In genomic region chr7:97270280-97270679, GRCh38 we compare ENCODE assay signal across 20 cellular contexts.
A peak's percentile ranks its signal among the peaks of the same experiment; 100 is the strongest.
DNase-seq lines count a peak whose midpoint lies in the region; ATAC-seq and TF ChIP-seq lines count a peak whose summit lies in the region.
"Had no signal": no experiment of that assay in that cellular context is flagged by ENCODE, and none has a peak within 500 bp of the region (broad histone marks: within the 10 kb centered on the region; RNA-seq: fewer than 3 reads in every experiment).

No MANE protein-coding gene starts in this region.

- no peak overlapping the region for H2AFZ ChIP-seq in neural progenitor cell (replicated peaks)
- H2AFZ ChIP-seq: PC-9 had no signal

- no peak for TF ChIP-seq EP300 in tibial nerve (IDR thresholded peaks at IDR 0.05)

- H3K27ac ChIP-seq in HUES6 (ENCODE audit: low read depth, low read length) (peak overlapping the region; percentile 59), tibial nerve (peak overlapping the region in 3 of 4 donors; percentile 35 to 84 (median 82)), neural progenitor cell (no peak overlapping the region)
- H3K27ac ChIP-seq: A549; BLaER1 treated with 17β-estradiol and CSF1 and Interleukin-3, amounts not matched to agents 10 nM and 100 nM; KMS-11; PC-9; SJSA1 had no signal

- no peak overlapping the region for H3K27ac Mint-ChIP-seq in neural progenitor cell
- H3K27ac Mint-ChIP-seq: CD8-positive, alpha-beta memory T cell had no signal

- H3K27me3 ChIP-seq in HUES6 (ENCODE audit: control insufficient read depth, insufficient read depth, low read length): no peaks in the 10 kb centered on the region
- no peaks in the 10 kb centered on the region for H3K27me3 ChIP-seq in tibial nerve
- no peaks in the 10 kb centered on the region for H3K27me3 ChIP-seq in neural progenitor cell
- H3K27me3 ChIP-seq: BLaER1 treated with 17β-estradiol and CSF1 and Interleukin-3, amounts not matched to agents 10 nM and 100 nM; SJSA1 had no signal

- H3K4me3 ChIP-seq in HUES6 (ENCODE audit: low read depth, low read length) (no peak overlapping the region), choroid plexus epithelial cell (ENCODE audit: low read depth, low read length) (no peak overlapping the region), tibial nerve (no peak overlapping the region), neural progenitor cell (no peak overlapping the region)
- H3K4me3 ChIP-seq: A549; BLaER1 treated with 17β-estradiol and CSF1 and Interleukin-3, amounts not matched to agents 10 nM and 100 nM; PC-9; SJSA1 had no signal

- H3K4me1 Mint-ChIP-seq in neural progenitor cell: no peaks in the 10 kb centered on the region
- H3K4me1 Mint-ChIP-seq: CD8-positive, alpha-beta memory T cell had no signal

- H4K20me1 ChIP-seq in neural progenitor cell (ENCODE audit: low read depth): no peaks in the 10 kb centered on the region
- H4K20me1 ChIP-seq: BLaER1 treated with 17β-estradiol and CSF1 and Interleukin-3, amounts not matched to agents 10 nM and 100 nM had no signal

- no peaks in the 10 kb centered on the region for H3K9me3 Mint-ChIP-seq in neural progenitor cell

- no peak overlapping the region for H3K4me2 ChIP-seq in neural progenitor cell
- H3K4me2 ChIP-seq: A549; BLaER1 treated with 17β-estradiol and CSF1 and Interleukin-3, amounts not matched to agents 10 nM and 100 nM; KMS-11; PC-9 had no signal

- DNase-seq in choroid plexus epithelial cell (ENCODE audit: low read depth) (peak; percentile 2), tibial nerve (ENCODE audit: low spot score in 2 of 2) (no peak), anterior cingulate cortex (lab: John Stamatoyannopoulos, UW) (no peak), AML-193 (lab: John Stamatoyannopoulos, UW) (no peak), neural progenitor cell (ENCODE audit: low spot score) (no peak)
- DNase-seq: CD8-positive, alpha-beta memory T cell; DMS53; GOT3; NCI-H1417; NCI-H187; NCI-H2107; NCI-H510A treated with DMSO at 0.1 percent for 48 hours; PC-9 had no signal

- H3F3A ChIP-seq in neural progenitor cell (ENCODE audit: low read depth): no peaks in the 10 kb centered on the region

- H3K79me2 ChIP-seq in neural progenitor cell (ENCODE audit: low read depth): no peaks in the 10 kb centered on the region

- TF ChIP-seq POLR2A in tibial nerve (IDR thresholded peaks at IDR 0.05): no peak

- no peak for TF ChIP-seq CTCF in choroid plexus epithelial cell (conservative IDR thresholded peaks at IDR 0.05; ENCODE audit: low read depth, low read length)
- TF ChIP-seq CTCF in tibial nerve (IDR thresholded peaks at IDR 0.05): no peak
- TF ChIP-seq CTCF in neural progenitor cell (IDR thresholded peaks at IDR 0.05): no peak

- no peak overlapping the region for H3K4me3 Mint-ChIP-seq in neural progenitor cell
- H3K4me3 Mint-ChIP-seq: CD8-positive, alpha-beta memory T cell had no signal

- WGBS in tibial nerve, 2 donors: 43 to 51% methylated on average over 1 of the region's 1 CpG

- no peaks in the 10 kb centered on the region for H3K36me3 ChIP-seq in HUES6 (ENCODE audit: control insufficient read depth, insufficient read depth, low read length)
- no peaks in the 10 kb centered on the region for H3K36me3 ChIP-seq in tibial nerve
- H3K36me3 ChIP-seq in neural progenitor cell: no peaks in the 10 kb centered on the region
- H3K36me3 ChIP-seq: BLaER1 treated with 17β-estradiol and CSF1 and Interleukin-3, amounts not matched to agents 10 nM and 100 nM; SJSA1 had no signal

- peaks cover 18% of the 10 kb centered on the region; the same call in 1 of the 2 replicates for H3K4me1 ChIP-seq in HUES6 (ENCODE audit: control insufficient read depth, insufficient read depth, low read length)
- H3K4me1 ChIP-seq in tibial nerve: peaks cover 0 to 3% (median 0%) of the 10 kb centered on the region in 4 donors
- H3K4me1 ChIP-seq in neural progenitor cell: no peaks in the 10 kb centered on the region
- H3K4me1 ChIP-seq: A549; BLaER1 treated with 17β-estradiol and CSF1 and Interleukin-3, amounts not matched to agents 10 nM and 100 nM; SJSA1 had no signal

- peak; percentile 48 for ATAC-seq in GM18870 (IDR thresholded peaks at IDR 0.05; ENCODE audit: unreplicated experiment)
- ATAC-seq: A549, HCT116 had no signal

- no peaks in the 10 kb centered on the region for H3K9me3 ChIP-seq in HUES6 (ENCODE audit: control insufficient read depth, insufficient read depth, low read depth, low read length)
- no peaks in the 10 kb centered on the region for H3K9me3 ChIP-seq in tibial nerve
- H3K9me3 ChIP-seq in neural progenitor cell (ENCODE audit: low read depth): no peaks in the 10 kb centered on the region
- H3K9me3 ChIP-seq: A549; BLaER1 treated with 17β-estradiol and CSF1 and Interleukin-3, amounts not matched to agents 10 nM and 100 nM; SJSA1 had no signal

- H3K9ac ChIP-seq in HUES6 (ENCODE audit: low read length) (no peak overlapping the region), neural progenitor cell (no peak overlapping the region)
- H3K9ac ChIP-seq: BLaER1 treated with 17β-estradiol and CSF1 and Interleukin-3, amounts not matched to agents 10 nM and 100 nM; KMS-11 had no signal

- H3K36me3 Mint-ChIP-seq in neural progenitor cell: no peaks in the 10 kb centered on the region
- H3K36me3 Mint-ChIP-seq: CD8-positive, alpha-beta memory T cell had no signal

- peaks cover 2% of the 10 kb centered on the region for H3K27me3 Mint-ChIP-seq in neural progenitor cell (ENCODE audit: insufficient read depth, low read depth)
- H3K27me3 Mint-ChIP-seq: CD8-positive, alpha-beta memory T cell had no signal
